Comparison of ENCODE assay signal across 23 cellular contexts in the genomic region with DNA sequence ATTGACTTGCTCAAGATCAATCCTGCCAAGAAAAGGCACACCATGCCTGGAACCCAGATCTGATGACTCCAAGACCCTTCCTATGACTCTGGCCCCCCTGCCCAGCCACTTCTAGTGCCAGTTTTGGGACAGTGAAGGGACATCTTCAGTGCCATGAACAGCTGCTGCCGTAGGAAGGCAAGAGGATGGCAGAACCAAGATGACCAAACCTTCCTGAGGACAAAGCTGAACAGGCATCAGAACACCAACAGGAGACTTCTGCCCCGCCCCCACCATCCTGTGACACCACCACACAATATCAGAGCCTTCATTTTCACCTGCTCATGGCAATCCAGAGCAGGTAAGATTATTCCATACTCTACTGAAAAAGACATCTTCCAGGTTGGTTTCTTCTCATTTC. TPM values are rescaled to one million over a fixed set of nuclear protein-coding genes. Genes with fewer than 3 reads are reported as not detected.
DNase-seq lines count a peak whose midpoint lies in the region; ATAC-seq, FAIRE-seq and TF ChIP-seq lines count a peak whose summit lies in the region.
"Had no signal": no experiment of that assay in that cellular context is flagged by ENCODE, and none has a peak within 500 bp of the region (broad histone marks: within the 10 kb centered on the region; RNA-seq: fewer than 3 reads in every experiment).

No MANE protein-coding gene starts in this region.

- FAIRE-seq in bronchial epithelial cell (lab: Jason Lieb, UNC): peak; percentile 70
- FAIRE-seq: A204.1, GM12891, K562 had no signal

- no peaks in the 10 kb centered on the region for H3K27me3 Mint-ChIP-seq in activated naive CD4-positive, alpha-beta T cell treated with anti-CD3 and anti-CD28 coated beads for 36 hours (ENCODE audit: low read depth)
- no peaks in the 10 kb centered on the region for H3K27me3 Mint-ChIP-seq in CD4-positive, alpha-beta memory T cell
- H3K27me3 Mint-ChIP-seq in immature natural killer cell (ENCODE audit: low read depth in 3 of 3): peaks cover 2 to 12% (median 3%) of the 10 kb centered on the region in 3 donors
- H3K27me3 Mint-ChIP-seq in stimulated activated naive B cell treated with anti-CD40 and anti-IgM and Interleukin-4, amounts not matched to agents 10 μg/mL and 1 μg/mL and 100 μg/mL, for 72 hours: no peaks in the 10 kb centered on the region

- no peak overlapping the region for H3K27ac ChIP-seq in CD4-positive, alpha-beta memory T cell (ENCODE audit: low read depth, low read length)
- H3K27ac ChIP-seq: RWPE1, SK-N-MC had no signal

- CTCF ChIA-PET in activated naive CD4-positive, alpha-beta T cell treated with anti-CD3 and anti-CD28 coated beads for 36 hours (lab: Charles Lee): interaction anchor here (0.7 kb wide), 1 partner anchor 11 kb away, joined by 3 read pairs; no protein-coding TSS in a partner anchor
- CTCF ChIA-PET in CD4-positive, alpha-beta memory T cell (lab: Charles Lee; ENCODE audit: partially characterized antibody): no interaction called here

- peak overlapping the region; percentile 31 for H3K27ac Mint-ChIP-seq in activated naive CD4-positive, alpha-beta T cell treated with anti-CD3 and anti-CD28 coated beads for 36 hours
- H3K27ac Mint-ChIP-seq in CD4-positive, alpha-beta memory T cell: peak overlapping the region; percentile 42 to 82 (median 60)
- peak overlapping the region; percentile 31 to 69 (median 66) for H3K27ac Mint-ChIP-seq in immature natural killer cell
- no peak overlapping the region for H3K27ac Mint-ChIP-seq in stimulated activated naive B cell treated with anti-CD40 and anti-IgM and Interleukin-4, amounts not matched to agents 10 μg/mL and 1 μg/mL and 100 μg/mL, for 72 hours

- no peaks in the 10 kb centered on the region for H3K9me3 ChIP-seq in CD4-positive, alpha-beta memory T cell (ENCODE audit: control insufficient read depth in 1 of 2, low read length in 2 of 2)

- H3K4me3 Mint-ChIP-seq in activated naive CD4-positive, alpha-beta T cell treated with anti-CD3 and anti-CD28 coated beads for 36 hours: no peak overlapping the region
- no peak overlapping the region for H3K4me3 Mint-ChIP-seq in CD4-positive, alpha-beta memory T cell
- no peak overlapping the region for H3K4me3 Mint-ChIP-seq in immature natural killer cell
- no peak overlapping the region for H3K4me3 Mint-ChIP-seq in stimulated activated naive B cell treated with anti-CD40 and anti-IgM and Interleukin-4, amounts not matched to agents 10 μg/mL and 1 μg/mL and 100 μg/mL, for 72 hours

- no peak for DNase-seq in activated naive CD4-positive, alpha-beta T cell treated with anti-CD3 and anti-CD28 coated beads for 36 hours
- no peak for DNase-seq in activated naive CD4-positive, alpha-beta T cell treated with Interleukin-2 at 50 U/mL for 16 hours
- no peak for DNase-seq in CD4-positive, alpha-beta memory T cell
- DNase-seq in bronchial epithelial cell (ENCODE audit: low read depth): no peak
- no peak for DNase-seq in immature natural killer cell
- no peak for DNase-seq in NCI-H1092 (lab: John Stamatoyannopoulos, UW)
- DNase-seq in stimulated activated naive B cell treated with anti-CD40 and anti-IgM and Interleukin-4, amounts not matched to agents 10 μg/mL and 1 μg/mL and 100 μg/mL, for 72 hours: no peak
- DNase-seq: Calu3, DMS153, HCEC 1CT, MM.1S, NCI-H1048, NCI-H1436, NCI-H1930, NCI-H226, NCI-H510A treated with DMSO at 0.1 percent for 48 hours, NCI-H748 treated with DMSO at 0.1 percent for 48 hours, SHP77 treated with DMSO at 0.1 percent for 48 hours had no signal

- peaks cover 27% of the 10 kb centered on the region for H3K4me1 ChIP-seq in CD4-positive, alpha-beta memory T cell (ENCODE audit: insufficient read depth, low read length)

- peaks cover 26% of the 10 kb centered on the region for H3K36me3 ChIP-seq in CD4-positive, alpha-beta memory T cell (ENCODE audit: insufficient read depth, low read length)
- peaks cover 20% of the 10 kb centered on the region for H3K36me3 ChIP-seq in bronchial epithelial cell (ENCODE audit: control insufficient read depth, insufficient read depth, low read length)

- intact Hi-C loops in activated naive CD4-positive, alpha-beta T cell treated with anti-CD3 and anti-CD28 coated beads for 36 hours (cut with micrococcal nuclease): no loop called here
- intact Hi-C loops in CD4-positive, alpha-beta memory T cell (cut with micrococcal nuclease): no loop called here

- peaks cover 58% of the 10 kb centered on the region for H3K36me3 Mint-ChIP-seq in activated naive CD4-positive, alpha-beta T cell treated with anti-CD3 and anti-CD28 coated beads for 36 hours (ENCODE audit: low read depth)
- H3K36me3 Mint-ChIP-seq in CD4-positive, alpha-beta memory T cell: peaks cover 53 to 59% of the 10 kb centered on the region in 2 donors
- peaks cover 29 to 52% (median 50%) of the 10 kb centered on the region in 3 donors for H3K36me3 Mint-ChIP-seq in immature natural killer cell
- H3K36me3 Mint-ChIP-seq in stimulated activated naive B cell treated with anti-CD40 and anti-IgM and Interleukin-4, amounts not matched to agents 10 μg/mL and 1 μg/mL and 100 μg/mL, for 72 hours: peaks cover 53 to 66% of the 10 kb centered on the region in 2 donors

- H3K4me3 ChIP-seq in CD4-positive, alpha-beta memory T cell (ENCODE audit: low read length in 2 of 2): no peak overlapping the region
- H3K4me3 ChIP-seq in bronchial epithelial cell (ENCODE audit: low read depth, low read length): no peak overlapping the region
- H3K4me3 ChIP-seq: K562, SK-N-MC had no signal

- TF ChIP-seq CTCF in bronchial epithelial cell (IDR thresholded peaks at IDR 0.05; ENCODE audit: insufficient read depth, low read length, severe bottlenecking): no peak

- no peak for ATAC-seq in stimulated activated naive B cell treated with anti-CD40 and anti-IgM and Interleukin-4, amounts not matched to agents 10 μg/mL and 1 μg/mL and 100 μg/mL, for 72 hours (replicated peaks)
- ATAC-seq: K562 had no signal

- H3K9me3 Mint-ChIP-seq in activated naive CD4-positive, alpha-beta T cell treated with anti-CD3 and anti-CD28 coated beads for 36 hours: peaks cover 28% of the 10 kb centered on the region
- H3K9me3 Mint-ChIP-seq in CD4-positive, alpha-beta memory T cell: peaks cover 0 to 13% (median 5%) of the 10 kb centered on the region in 8 donors
- no peaks in the 10 kb centered on the region for H3K9me3 Mint-ChIP-seq in immature natural killer cell
- peaks cover 5 to 7% of the 10 kb centered on the region in 2 donors for H3K9me3 Mint-ChIP-seq in stimulated activated naive B cell treated with anti-CD40 and anti-IgM and Interleukin-4, amounts not matched to agents 10 μg/mL and 1 μg/mL and 100 μg/mL, for 72 hours

- POLR2A ChIA-PET in CD4-positive, alpha-beta memory T cell (lab: Charles Lee; ENCODE audit: partially characterized antibody): no interaction called here

- no peaks in the 10 kb centered on the region for H3K27me3 ChIP-seq in CD4-positive, alpha-beta memory T cell (ENCODE audit: insufficient read depth, low read length)
- no peaks in the 10 kb centered on the region for H3K27me3 ChIP-seq in bronchial epithelial cell (ENCODE audit: control insufficient read depth, insufficient read depth, low read length)

- H3K4me1 Mint-ChIP-seq in activated naive CD4-positive, alpha-beta T cell treated with anti-CD3 and anti-CD28 coated beads for 36 hours (ENCODE audit: low read depth): peaks cover 43% of the 10 kb centered on the region
- peaks cover 26 to 42% (median 33%) of the 10 kb centered on the region in 4 donors for H3K4me1 Mint-ChIP-seq in CD4-positive, alpha-beta memory T cell
- H3K4me1 Mint-ChIP-seq in immature natural killer cell: peaks cover 30 to 32% of the 10 kb centered on the region in 2 donors
- H3K4me1 Mint-ChIP-seq in stimulated activated naive B cell treated with anti-CD40 and anti-IgM and Interleukin-4, amounts not matched to agents 10 μg/mL and 1 μg/mL and 100 μg/mL, for 72 hours: peaks cover 15 to 21% of the 10 kb centered on the region in 2 donors

RNA-seq across cellular contexts. Expression of gene ZNF445, which starts 33.0 kb away (rescaled TPM):
- 10 to 100 TPM; 19.0 TPM for total RNA-seq in activated naive CD4-positive, alpha-beta T cell treated with anti-CD3 and anti-CD28 coated beads for 36 hours
- total RNA-seq in CD4-positive, alpha-beta memory T cell: 10 to 100 TPM; 30.0 to 31.5 TPM
- 1 to 10 TPM in 1 of 2 donors, under 1 TPM in 1; 0.57 to 3.8 TPM for polyA plus RNA-seq in CD4-positive, alpha-beta memory T cell
- 4.2 and 5.8 TPM in 2 replicates for total RNA-seq in bronchial epithelial cell
- polyA plus RNA-seq in immature natural killer cell: 1 to 10 TPM in 2 of 3 donors, under 1 TPM in 1; 0.11 to 4.0 (median 2.0) TPM
